In the genomic region with DNA sequence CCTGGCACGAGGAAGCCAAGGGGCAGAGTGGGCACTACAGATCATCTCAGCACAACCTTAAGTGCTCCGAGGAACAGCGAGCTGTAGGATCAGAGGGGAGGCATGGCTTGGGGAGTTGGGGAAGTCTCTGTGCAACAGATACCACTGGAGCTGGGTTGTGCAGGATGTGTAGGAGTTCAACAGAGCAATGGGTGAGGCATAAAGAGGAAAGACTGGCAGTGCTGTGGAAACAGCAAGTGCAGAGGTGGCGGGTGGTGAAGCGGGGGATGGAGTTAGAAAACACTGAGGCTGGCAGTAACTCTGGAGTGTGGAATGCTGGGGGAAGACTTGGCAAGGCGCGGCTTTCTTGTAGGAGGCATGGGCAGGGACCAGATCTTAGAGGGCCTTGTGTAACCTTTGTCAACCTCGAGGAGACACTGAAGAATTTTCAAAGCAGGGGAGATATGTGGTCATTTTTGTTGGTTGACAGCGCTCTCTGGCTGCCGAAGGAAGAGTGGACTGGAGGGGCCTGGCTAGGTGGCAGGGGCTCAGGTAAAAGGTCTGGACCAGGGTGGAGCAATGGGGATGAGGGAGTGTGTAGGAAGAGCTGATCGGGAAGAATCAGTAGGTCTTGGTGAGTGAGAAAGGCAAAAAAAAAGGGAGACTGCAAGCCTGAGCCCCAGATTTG, we compare ENCODE assay signal across 17 cellular contexts.
DNase-seq lines count a peak whose midpoint lies in the region; FAIRE-seq and TF ChIP-seq lines count a peak whose summit lies in the region.
"Had no signal": no experiment of that assay in that cellular context is flagged by ENCODE, and none has a peak within 500 bp of the region (broad histone marks: within the 10 kb centered on the region; RNA-seq: fewer than 3 reads in every experiment).

No MANE protein-coding gene starts in this region.

- WGBS in endodermal cell (ENCODE audit: insufficient coverage in 1 of 2, insufficient read length in 1 of 2), 2 experiments = 92 to 93% methylated on average over 10 to 11 of the region's 11 CpGs
- WGBS in spleen, 5 donors = 91 to 94% (median 93%) methylated on average over 11 of the region's 11 CpGs

- H3K4me1 Mint-ChIP-seq in endodermal cell = peaks cover 36% of the 10 kb centered on the region

- H3K27ac ChIP-seq in HEK293 (ENCODE audit: extremely low read depth, low read depth, low read length) (no peak overlapping the region), ascending aorta (peak overlapping the region; percentile 71 to 74), endodermal cell (ENCODE audit: low read depth, low read length) (no peak overlapping the region), spleen (no peak overlapping the region)
- H3K27ac ChIP-seq: SJSA1 had no signal

- no peak overlapping the region for H3K4me3 Mint-ChIP-seq in endodermal cell
- H3K4me3 Mint-ChIP-seq: CD8-positive, alpha-beta T cell had no signal

- H3K9ac ChIP-seq in endodermal cell (ENCODE audit: extremely low read depth, low read length, poor library complexity, severe bottlenecking) = no peak overlapping the region

- H3K4me1 ChIP-seq in HEK293 (ENCODE audit: control insufficient read depth, insufficient read depth, low read length) (no peaks in the 10 kb centered on the region), ascending aorta (peaks cover 3 to 34% of the 10 kb centered on the region in 2 donors), endodermal cell (ENCODE audit: control insufficient read depth, insufficient read depth, low read length) (peaks cover 10% of the 10 kb centered on the region), spleen (peaks cover 0 to 6% (median 0%) of the 10 kb centered on the region in 6 donors)
- H3K4me1 ChIP-seq: HAP-1 had no signal

- TF ChIP-seq CTCF in HEK293 (tag by site-specific recombination; IDR thresholded peaks at IDR 0.05) (peak; percentile 16; the same call in 1 of the 2 replicates), ascending aorta (IDR thresholded peaks at IDR 0.05) (peak in 1 of 3 experiments; percentile 35), endodermal cell (conservative IDR thresholded peaks at IDR 0.05) (peak; percentile 41), spleen (IDR thresholded peaks at IDR 0.05 in 8 of 11, conservative IDR thresholded peaks at IDR 0.05 in 3 of 11) (no peak), D721Med (IDR thresholded peaks at IDR 0.05; ENCODE audit: insufficient read depth, missing control alignments) (no peak)

- POLR2A ChIA-PET in HEK293 (lab: Yijun Ruan, JAX) = no interaction called here

- DNase-seq in ascending aorta (ENCODE audit: low spot score in 2 of 2) (peak in 1 of 2 donors; percentile 62), endodermal cell (no peak), spleen (peak; percentile 25), NCI-H82 (lab: John Stamatoyannopoulos, UW) (no peak), D721Med (ENCODE audit: insufficient read length, low spot score) (no peak), ureter (ENCODE audit: low spot score) (no peak)
- DNase-seq: CD8-positive, alpha-beta T cell; GF-D8; NCI-H1436 treated with DMSO at 0.1 percent for 48 hours; NCI-H2227 treated with DMSO at 0.1 percent for 48 hours; NCI-H526 treated with DMSO at 0.1 percent for 48 hours; NK-92 treated with Interleukin-12 subunit alpha and Interleukin-12 subunit beta, amount 100 ng/mL, for 24 hours; OCI-M1; RPMI8226 had no signal

- no peaks in the 10 kb centered on the region for H3K9me3 Mint-ChIP-seq in endodermal cell
- H3K9me3 Mint-ChIP-seq: CD8-positive, alpha-beta T cell had no signal

- H3K27me3 Mint-ChIP-seq in endodermal cell (ENCODE audit: insufficient read depth) = peaks cover 14% of the 10 kb centered on the region

- H3K27ac Mint-ChIP-seq in endodermal cell = peak overlapping the region; percentile 49
- H3K27ac Mint-ChIP-seq: CD8-positive, alpha-beta T cell had no signal

- FAIRE-seq in D721Med (lab: Jason Lieb, UNC) = no peak

- H3K36me3 Mint-ChIP-seq in endodermal cell (ENCODE audit: low read depth) = no peaks in the 10 kb centered on the region
- H3K36me3 Mint-ChIP-seq: CD8-positive, alpha-beta T cell had no signal

- CTCF ChIA-PET in HEK293 (lab: Yijun Ruan, JAX) = interaction anchor here (0.6 to 1.1 kb wide), 3 partner anchors 22 to 127 kb away, joined by 3 to 4 read pairs (median 4); no protein-coding TSS in a partner anchor

- no peak for TF ChIP-seq POLR2A in spleen (IDR thresholded peaks at IDR 0.05)

- intact Hi-C loops in ascending aorta (cut with DNase I) = no loop called here
- intact Hi-C loops in spleen (cut with DNase I; ENCODE audit: low total_unique reads) = no loop called here

- H3K4me3 ChIP-seq in HEK293 (ENCODE audit: low read depth, low read length) = no peak overlapping the region
- H3K4me3 ChIP-seq in ascending aorta = peak overlapping the region in 1 of 2 donors; percentile 17
- no peak overlapping the region for H3K4me3 ChIP-seq in endodermal cell (ENCODE audit: low read length)
- no peak overlapping the region for H3K4me3 ChIP-seq in spleen
- H3K4me3 ChIP-seq: HAP-1, SJSA1 had no signal

- H3K9me3 ChIP-seq in HEK293 (ENCODE audit: control insufficient read depth, insufficient read depth, low read depth, low read length) = no peaks in the 10 kb centered on the region
- H3K9me3 ChIP-seq in ascending aorta = no peaks in the 10 kb centered on the region
- no peaks in the 10 kb centered on the region for H3K9me3 ChIP-seq in endodermal cell (ENCODE audit: control insufficient read depth, low read length)
- no peaks in the 10 kb centered on the region for H3K9me3 ChIP-seq in spleen
- H3K9me3 ChIP-seq: HAP-1, SJSA1 had no signal

- H3K27me3 ChIP-seq in ascending aorta (no peaks in the 10 kb centered on the region), endodermal cell (ENCODE audit: control insufficient read depth, insufficient read depth, low read length, poor library complexity, severe bottlenecking) (no peaks in the 10 kb centered on the region), spleen (replicated peaks in 1 of 7) (peaks cover 0 to 52% (median 0%) of the 10 kb centered on the region in 7 donors)
- H3K27me3 ChIP-seq: SJSA1 had no signal

- H3K36me3 ChIP-seq in HEK293 (ENCODE audit: control insufficient read depth in 2 of 2, insufficient read depth in 1 of 2, low read length in 2 of 2) = no peaks in the 10 kb centered on the region
- no peaks in the 10 kb centered on the region for H3K36me3 ChIP-seq in ascending aorta
- H3K36me3 ChIP-seq in endodermal cell (ENCODE audit: control insufficient read depth, insufficient read depth, low read length) = no peaks in the 10 kb centered on the region
- no peaks in the 10 kb centered on the region for H3K36me3 ChIP-seq in spleen
- H3K36me3 ChIP-seq: HAP-1, SJSA1 had no signal

TF ChIP-seq in HEK293, 187 proteins besides CTCF, POLR2A, EP300 and RAD21:
- TF ChIP-seq ZFP3 (tag by site-specific recombination; IDR thresholded peaks at IDR 0.05; ENCODE audit: low read depth) (peak; percentile 91), EGR2 (tag by site-specific recombination; IDR thresholded peaks at IDR 0.05; ENCODE audit: low read depth) (peak; percentile 94), ZNF529 (tag by site-specific recombination; IDR thresholded peaks at IDR 0.05; ENCODE audit: insufficient replicate concordance) (no peak), ZBTB21 (tag by site-specific recombination; IDR thresholded peaks at IDR 0.05) (no peak), ZNF837 (tag by site-specific recombination; IDR thresholded peaks at IDR 0.05) (no peak), TCF7L2 (IDR thresholded peaks at IDR 0.05; ENCODE audit: borderline replicate concordance, low read depth, low read length) (no peak), ZFHX2 (tag by site-specific recombination; conservative IDR thresholded peaks at IDR 0.05) (peak; percentile 87), ZNF335 (tag by site-specific recombination; conservative IDR thresholded peaks at IDR 0.05) (no peak)
- TF ChIP-seq, protein P1, sequence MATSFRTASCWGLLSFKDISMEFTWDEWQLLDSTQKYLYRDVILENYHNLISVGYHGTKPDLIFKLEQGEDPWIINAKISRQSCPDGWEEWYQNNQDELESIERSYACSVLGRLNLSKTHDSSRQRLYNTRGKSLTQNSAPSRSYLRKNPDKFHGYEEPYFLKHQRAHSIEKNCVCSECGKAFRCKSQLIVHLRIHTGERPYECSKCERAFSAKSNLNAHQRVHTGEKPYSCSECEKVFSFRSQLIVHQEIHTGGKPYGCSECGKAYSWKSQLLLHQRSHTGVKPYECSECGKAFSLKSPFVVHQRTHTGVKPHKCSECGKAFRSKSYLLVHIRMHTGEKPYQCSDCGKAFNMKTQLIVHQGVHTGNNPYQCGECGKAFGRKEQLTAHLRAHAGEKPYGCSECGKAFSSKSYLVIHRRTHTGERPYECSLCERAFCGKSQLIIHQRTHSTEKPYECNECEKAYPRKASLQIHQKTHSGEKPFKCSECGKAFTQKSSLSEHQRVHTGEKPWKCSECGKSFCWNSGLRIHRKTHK (tag by site-specific recombination; IDR thresholded peaks at IDR 0.05) = no peak

Comparison
In these comparisons a context has a peak if more than half of its experiments do, and no peak if none do; other contexts are left out.
1. H3K27ac ChIP-seq: peak in ascending aorta (2 of 2); none in HEK293 (single experiment), endodermal cell (single experiment) and spleen (0 of 8).
2. CTCF ChIP-seq: peak in HEK293 (single experiment) and endodermal cell (single experiment); none in spleen (0 of 11) and D721Med (single experiment).